8 cellular contexts compared by ENCODE assay signal in genomic region chr1:23825762-23826522, GRCh38. TPM values are rescaled to one million over a fixed set of nuclear protein-coding genes. Genes with fewer than 3 reads are reported as not detected.
DNase-seq lines count a peak whose midpoint lies in the region; ATAC-seq, FAIRE-seq and TF ChIP-seq lines count a peak whose summit lies in the region.

No MANE protein-coding gene starts in this region.

- H3K4me2 ChIP-seq in BLaER1: peak overlapping the region; percentile 76

- H3K27me3 ChIP-seq in BLaER1 (no peaks in the 10 kb centered on the region), skeletal muscle tissue (ENCODE audit: control insufficient read depth in 3 of 3, insufficient read depth in 3 of 3, low read length in 3 of 3) (no peaks in the 10 kb centered on the region)

- peak overlapping the region; percentile 99 for H3K9ac ChIP-seq in BLaER1
- H3K9ac ChIP-seq in skeletal muscle tissue (ENCODE audit: low read depth in 1 of 3, low read length in 3 of 3): peak overlapping the region; percentile 68 to 100 (median 100)

- H3K36me3 Mint-ChIP-seq in T-cell: no peaks in the 10 kb centered on the region

- TF ChIP-seq CTCF in fibroblast of villous mesenchyme (IDR thresholded peaks at IDR 0.05; ENCODE audit: insufficient read depth, low read depth, low read length): no peak

- H3K4me1 ChIP-seq in BLaER1 (peaks cover 25% of the 10 kb centered on the region), skeletal muscle tissue (ENCODE audit: control insufficient read depth in 3 of 3, insufficient read depth in 3 of 3, low read length in 3 of 3) (peaks cover 9 to 17% (median 11%) of the 10 kb centered on the region in 3 donors)

- POLR2A ChIA-PET in T-cell (lab: Charles Lee): interaction anchor here (0.5 to 0.7 kb wide), 12 partner anchors 16 to 1816 kb away, joined by 3 to 9 read pairs (median 4); partner anchors contain the start of gene RPL11 (in 1 of the 2)

- H4K20me1 ChIP-seq in BLaER1: no peaks in the 10 kb centered on the region

- no peak for DNase-seq in T-cell
- DNase-seq in fibroblast of villous mesenchyme (ENCODE audit: low read depth): peak; percentile 3
- no peak for DNase-seq in RCC 7860 (ENCODE audit: low spot score)
- DNase-seq in T1000 (lab: John Stamatoyannopoulos, UW): no peak
- DNase-seq in NCI-H2029 (lab: John Stamatoyannopoulos, UW): no peak

- peak overlapping the region; percentile 99 for H3K4me3 ChIP-seq in BLaER1
- peak overlapping the region; percentile 95 for H3K4me3 ChIP-seq in fibroblast of villous mesenchyme (ENCODE audit: low read depth, low read length)
- H3K4me3 ChIP-seq in skeletal muscle tissue (ENCODE audit: low read length in 3 of 3): peak overlapping the region; percentile 67 to 96 (median 90)

- peak overlapping the region; percentile 95 to 97 for H3K27ac Mint-ChIP-seq in T-cell

- CTCF ChIA-PET in T-cell (lab: Charles Lee): interaction anchor here (0.7 to 2.6 kb wide), 3 partner anchors 15 to 341 kb away, joined by 3 to 21 read pairs (median 5); no protein-coding TSS in a partner anchor

- H3K27ac ChIP-seq in BLaER1: peak overlapping the region; percentile 98
- H3K27ac ChIP-seq in skeletal muscle tissue (ENCODE audit: low read depth, low read length): peak overlapping the region; percentile 98

- FAIRE-seq in RCC 7860 (lab: Jason Lieb, UNC): no peak

- H3K4me3 Mint-ChIP-seq in T-cell: peak overlapping the region; percentile 93 to 95 (median 94)

- H3K27me3 Mint-ChIP-seq in T-cell: no peaks in the 10 kb centered on the region

- peaks cover 22 to 34% (median 26%) of the 10 kb centered on the region in 3 donors for H3K4me1 Mint-ChIP-seq in T-cell

- ATAC-seq in GM21576 (IDR thresholded peaks at IDR 0.05; ENCODE audit: unreplicated experiment): peak; percentile 34
- peak; percentile 11 to 32 (median 18) for ATAC-seq in T-cell (replicated peaks in 1 of 4)

- H3K9me3 ChIP-seq in BLaER1: no peaks in the 10 kb centered on the region
- H3K9me3 ChIP-seq in skeletal muscle tissue (ENCODE audit: control insufficient read depth in 3 of 3, low read length in 3 of 3): no peaks in the 10 kb centered on the region

- H3K36me3 ChIP-seq in BLaER1 (no peaks in the 10 kb centered on the region), skeletal muscle tissue (ENCODE audit: control insufficient read depth in 3 of 3, insufficient read depth in 3 of 3, low read length in 3 of 3) (peaks cover 0 to 4% (median 0%) of the 10 kb centered on the region in 3 donors)

- no peaks in the 10 kb centered on the region for H3K9me3 Mint-ChIP-seq in T-cell

RNA-seq across cellular contexts. Expression of gene HMGCL, which starts 0.7 kb away (rescaled TPM):
- total RNA-seq in T-cell: 10 to 100 TPM; 14.5 to 39.0 (median 32.9) TPM
- total RNA-seq in fibroblast of villous mesenchyme: 30.3 and 37.1 TPM in 2 replicates
- 31.3 TPM for total RNA-seq in skeletal muscle tissue

RNA-seq across cellular contexts. Expression of gene GALE, which starts 25.4 kb away (rescaled TPM):
- total RNA-seq in T-cell: 10 to 100 TPM in 3 of 5 donors, 1 to 10 TPM in 2; 7.5 to 16.5 (median 12.6) TPM
- 31.5 and 33.5 TPM in 2 replicates for total RNA-seq in fibroblast of villous mesenchyme
- total RNA-seq in skeletal muscle tissue: 17.2 TPM

RNA-seq across cellular contexts. Expression of gene LYPLA2, which starts 35.0 kb away (rescaled TPM):
- total RNA-seq in T-cell (10 to 100 TPM; 47.8 to 70.9 (median 67.6) TPM), fibroblast of villous mesenchyme (46.7 and 48.8 TPM in 2 replicates), skeletal muscle tissue (21.9 TPM)

RNA-seq across cellular contexts. Expression of gene FUCA1, which starts 42.1 kb away (rescaled TPM):
- total RNA-seq in T-cell (10 to 100 TPM in 3 of 5 donors, 1 to 10 TPM in 2; 5.6 to 11.5 (median 10.7) TPM), fibroblast of villous mesenchyme (4.8 and 7.8 TPM in 2 replicates), skeletal muscle tissue (21.9 TPM)

RNA-seq across cellular contexts. Expression of gene PITHD1, which starts 47.7 kb away (rescaled TPM):
- 10 to 100 TPM; 60.7 to 87.1 (median 70.8) TPM for total RNA-seq in T-cell
- total RNA-seq in fibroblast of villous mesenchyme: 25.4 and 28.9 TPM in 2 replicates
- 53.2 TPM for total RNA-seq in skeletal muscle tissue
